ENCODE assay signal across 17 cellular contexts in the genomic region with DNA sequence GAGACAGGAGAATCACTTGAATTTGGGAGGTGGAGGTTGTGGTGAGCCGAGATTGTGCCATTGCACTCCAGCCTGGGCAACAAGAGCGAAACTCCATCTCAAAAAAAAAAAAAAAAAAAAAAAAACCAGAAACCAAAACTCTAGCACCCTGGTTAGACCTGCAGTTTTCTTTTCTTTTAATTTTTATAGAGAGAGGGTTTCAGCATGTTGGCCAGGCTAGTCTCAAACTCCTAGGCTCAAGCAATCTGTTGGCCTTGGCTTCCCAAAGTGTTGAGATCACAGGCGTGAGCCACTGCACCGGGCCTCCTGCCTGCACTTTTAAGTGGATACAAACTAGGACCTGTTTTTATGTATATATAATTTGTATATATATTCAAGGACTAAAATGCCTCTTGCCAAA.
"Had no signal": no experiment of that assay in that cellular context is flagged by ENCODE, and none has a peak within 500 bp of the region (broad histone marks: within the 10 kb centered on the region; RNA-seq: fewer than 3 reads in every experiment).

No MANE protein-coding gene starts in this region.

- H3K36me3 ChIP-seq: Peyer's patch, SJCRH30 had no signal

- H2AFZ ChIP-seq: PC-9 had no signal

- H3K27me3 ChIP-seq: Peyer's patch, SJCRH30 had no signal

- H3K4me3 ChIP-seq: PC-9, Peyer's patch, SJCRH30 had no signal

- DNase-seq: KG1; NCI-H1092; NCI-H1105 treated with DMSO at 0.1 percent for 48 hours; NCI-H1417 treated with DMSO at 0.1 percent for 48 hours; NCI-H1930; NCI-H2081 treated with DMSO at 0.1 percent for 48 hours; NCI-H510A; NCI-H774; NK-92 treated with Interleukin-12 subunit alpha and Interleukin-12 subunit beta, amount 100 ng/mL, for 24 hours; OCI-M1; Peyer's patch; SHP77 treated with DMSO at 0.1 percent for 48 hours had no signal

- H3K4me2 ChIP-seq: PC-9 had no signal

- H3K4me1 ChIP-seq: Peyer's patch, SJCRH30 had no signal

- H3K27ac ChIP-seq: PC-9, Peyer's patch, SJCRH30 had no signal

- ATAC-seq: HepG2, Right ventricle myocardium inferior, SK-N-SH treated with all-trans-retinoic acid at 6 μM for 48 hours had no signal
